Comparison of ENCODE assay signal across 1 cellular context in genomic region chr7:148527717-148528168, GRCh38.
TF ChIP-seq lines count a peak whose summit lies in the region.

No MANE protein-coding gene starts in this region.

TF ChIP-seq in SK-N-SH treated with all-trans-retinoic acid at 6 μM for 48 hours, 23 proteins besides CTCF, POLR2A, EP300 and RAD21 (continued from another document):
- TF ChIP-seq, protein P1, sequence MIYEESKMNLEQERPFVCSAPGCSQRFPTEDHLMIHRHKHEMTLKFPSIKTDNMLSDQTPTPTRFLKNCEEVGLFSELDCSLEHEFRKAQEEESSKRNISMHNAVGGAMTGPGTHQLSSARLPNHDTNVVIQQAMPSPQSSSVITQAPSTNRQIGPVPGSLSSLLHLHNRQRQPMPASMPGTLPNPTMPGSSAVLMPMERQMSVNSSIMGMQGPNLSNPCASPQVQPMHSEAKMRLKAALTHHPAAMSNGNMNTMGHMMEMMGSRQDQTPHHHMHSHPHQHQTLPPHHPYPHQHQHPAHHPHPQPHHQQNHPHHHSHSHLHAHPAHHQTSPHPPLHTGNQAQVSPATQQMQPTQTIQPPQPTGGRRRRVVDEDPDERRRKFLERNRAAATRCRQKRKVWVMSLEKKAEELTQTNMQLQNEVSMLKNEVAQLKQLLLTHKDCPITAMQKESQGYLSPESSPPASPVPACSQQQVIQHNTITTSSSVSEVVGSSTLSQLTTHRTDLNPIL (CRISPR knock-in tag; IDR thresholded peaks at IDR 0.05; ENCODE audit: low read depth), result no peak
- no peak for TF ChIP-seq ZFP3 (CRISPR knock-in tag; IDR thresholded peaks at IDR 0.05)
- no peak for TF ChIP-seq TOX (CRISPR knock-in tag; IDR thresholded peaks at IDR 0.05; ENCODE audit: borderline replicate concordance)
